Comparison of ENCODE assay signal across 8 cellular contexts in the genomic region with DNA sequence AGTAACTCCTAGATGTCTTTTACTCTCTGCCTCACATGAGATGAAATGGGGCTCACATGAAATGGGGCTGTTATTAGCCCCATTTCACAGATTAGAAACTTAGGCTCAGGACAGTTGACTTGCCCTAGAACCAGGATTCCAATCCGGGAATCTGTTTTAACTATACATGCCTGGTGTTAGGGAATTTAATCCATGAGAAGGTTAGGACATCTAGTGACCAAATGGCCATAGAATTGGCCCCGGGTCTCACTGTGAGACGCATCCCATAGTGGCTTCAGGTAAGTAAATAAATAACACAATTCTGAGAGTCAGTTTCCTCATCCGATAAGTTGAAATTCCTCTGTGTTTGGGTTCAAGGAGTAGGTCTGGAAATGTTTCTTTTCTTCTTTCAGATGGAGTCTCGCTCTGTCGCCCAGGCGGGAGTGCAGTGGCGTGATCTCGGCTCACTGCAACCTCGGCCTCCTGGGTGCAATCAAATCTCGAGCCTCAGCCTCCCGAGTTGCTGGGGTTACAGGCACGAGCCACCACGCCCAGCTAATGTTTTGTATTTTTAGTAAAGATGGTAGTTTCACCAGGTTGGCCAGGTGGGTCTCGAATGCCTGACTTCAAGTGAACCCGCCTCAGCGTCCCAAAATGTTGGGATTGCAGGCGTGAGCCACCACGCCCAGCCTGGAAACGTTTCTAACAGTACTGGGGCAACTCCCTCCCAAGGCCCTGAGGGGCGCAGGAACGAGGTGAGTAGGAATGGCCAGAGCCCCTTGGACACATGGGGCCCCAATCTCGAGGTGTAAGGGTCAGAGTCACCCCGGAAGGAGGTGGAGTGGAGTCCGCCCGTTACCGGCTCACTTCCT. TPM values are rescaled to one million over a fixed set of nuclear protein-coding genes. Genes with fewer than 3 reads are reported as not detected.
DNase-seq lines count a peak whose midpoint lies in the region; ATAC-seq and TF ChIP-seq lines count a peak whose summit lies in the region.

No MANE protein-coding gene starts in this region.

- no peak for TF ChIP-seq CTCF in HEK293 (tag by site-specific recombination; IDR thresholded peaks at IDR 0.05)
- TF ChIP-seq CTCF in left ventricle myocardium inferior (IDR thresholded peaks at IDR 0.05; ENCODE audit: borderline replicate concordance), result no peak

- peaks cover 39% of the 10 kb centered on the region for H3K4me1 Mint-ChIP-seq in activated T-cell treated with anti-CD3 and anti-CD28 coated beads, Interleukin-2, amount 50 U/mL, for 24 hours (ENCODE audit: low read depth)

- H3K4me1 ChIP-seq in HEK293 (ENCODE audit: control insufficient read depth, insufficient read depth, low read length) (peaks cover 11% of the 10 kb centered on the region), left ventricle myocardium inferior (peaks cover 38% of the 10 kb centered on the region), skeletal muscle satellite cell (ENCODE audit: control insufficient read depth, insufficient read depth, low read length) (peaks cover 32% of the 10 kb centered on the region)

- H3K4me2 ChIP-seq in skeletal muscle satellite cell (ENCODE audit: low read length), result peak overlapping the region; percentile 92

- H3K4me3 ChIP-seq in HEK293 (ENCODE audit: low read depth, low read length), result peak overlapping the region; percentile 61
- H3K4me3 ChIP-seq in left ventricle myocardium inferior, result peak overlapping the region; percentile 95
- peak overlapping the region; percentile 88 for H3K4me3 ChIP-seq in skeletal muscle satellite cell (ENCODE audit: low read length)

- intact Hi-C loops in left ventricle myocardium inferior (cut with micrococcal nuclease), result no loop called here

- H3K27ac ChIP-seq in HEK293 (ENCODE audit: extremely low read depth, low read depth, low read length) (peak overlapping the region; percentile 98), left ventricle myocardium inferior (replicated peaks) (peak overlapping the region; percentile 99)

- H3K27ac Mint-ChIP-seq in activated T-cell treated with anti-CD3 and anti-CD28 coated beads, Interleukin-2, amount 50 U/mL, for 24 hours, result peak overlapping the region; percentile 100

- H3K36me3 Mint-ChIP-seq in activated T-cell treated with anti-CD3 and anti-CD28 coated beads, Interleukin-2, amount 50 U/mL, for 24 hours (ENCODE audit: low read depth), result peaks cover 41% of the 10 kb centered on the region

- POLR2A ChIA-PET in HEK293 (lab: Yijun Ruan, JAX), result interaction anchor here (0.7 kb wide), 2 partner anchors 16 to 179 kb away, joined by 3 to 6 read pairs; no protein-coding TSS in a partner anchor

- H3K27me3 Mint-ChIP-seq in activated T-cell treated with anti-CD3 and anti-CD28 coated beads, Interleukin-2, amount 50 U/mL, for 24 hours, result no peaks in the 10 kb centered on the region

- peaks cover 19 to 22% of the 10 kb centered on the region in 2 experiments for H3K36me3 ChIP-seq in HEK293 (ENCODE audit: control insufficient read depth in 2 of 2, insufficient read depth in 1 of 2, low read length in 2 of 2)
- H3K36me3 ChIP-seq in left ventricle myocardium inferior, result peaks cover 14% of the 10 kb centered on the region
- peaks cover 14% of the 10 kb centered on the region for H3K36me3 ChIP-seq in skeletal muscle satellite cell (ENCODE audit: insufficient read depth, low read length)

- no peak for ATAC-seq in GM21528 (IDR thresholded peaks at IDR 0.05; ENCODE audit: low FRiP score, unreplicated experiment)
- ATAC-seq in GM19328 (IDR thresholded peaks at IDR 0.05; ENCODE audit: unreplicated experiment), result no peak

- H3K9me3 ChIP-seq in HEK293 (ENCODE audit: control insufficient read depth, insufficient read depth, low read depth, low read length) (no peaks in the 10 kb centered on the region), left ventricle myocardium inferior (replicated peaks) (no peaks in the 10 kb centered on the region), skeletal muscle satellite cell (replicated peaks; ENCODE audit: low read length) (no peaks in the 10 kb centered on the region)

- peak; percentile 42 for DNase-seq in AG08396 (ENCODE audit: low spot score)
- peak; percentile 61 for DNase-seq in activated T-cell treated with anti-CD3 and anti-CD28 coated beads, Interleukin-2, amount 50 U/mL, for 24 hours
- no peak for DNase-seq in left ventricle myocardium inferior
- no peak for DNase-seq in NCI-H2081 (lab: John Stamatoyannopoulos, UW)

- peak overlapping the region; percentile 100 for H3K4me3 Mint-ChIP-seq in activated T-cell treated with anti-CD3 and anti-CD28 coated beads, Interleukin-2, amount 50 U/mL, for 24 hours

- CTCF ChIA-PET in HEK293 (lab: Yijun Ruan, JAX), result no interaction called here

- H3K9ac ChIP-seq in skeletal muscle satellite cell (ENCODE audit: low read depth, low read length), result peak overlapping the region; percentile 92

- no peaks in the 10 kb centered on the region for H3K9me3 Mint-ChIP-seq in activated T-cell treated with anti-CD3 and anti-CD28 coated beads, Interleukin-2, amount 50 U/mL, for 24 hours

- H3K27me3 ChIP-seq in left ventricle myocardium inferior (ENCODE audit: low read depth) (peaks cover 5% of the 10 kb centered on the region), skeletal muscle satellite cell (ENCODE audit: control insufficient read depth, insufficient read depth, low read length) (peaks cover 10% of the 10 kb centered on the region)

TF ChIP-seq in HEK293, 187 proteins besides CTCF, POLR2A, EP300 and RAD21 (continues in another document):
- TF ChIP-seq ZNF274 (IDR thresholded peaks at IDR 0.05; ENCODE audit: low read length) (no peak), ZNF274 (tag by site-specific recombination; IDR thresholded peaks at IDR 0.05; ENCODE audit: borderline replicate concordance) (peak; percentile 51; the same call in 1 of the 2 replicates), KLF1 (tag by site-specific recombination; IDR thresholded peaks at IDR 0.05) (peak; percentile 82), KLF7 (tag by site-specific recombination; IDR thresholded peaks at IDR 0.05; ENCODE audit: borderline replicate concordance) (peak; percentile 61; the same call in 1 of the 2 replicates), ZBTB17 (tag by site-specific recombination; IDR thresholded peaks at IDR 0.05) (peak; percentile 74)
- TF ChIP-seq, protein P1, sequence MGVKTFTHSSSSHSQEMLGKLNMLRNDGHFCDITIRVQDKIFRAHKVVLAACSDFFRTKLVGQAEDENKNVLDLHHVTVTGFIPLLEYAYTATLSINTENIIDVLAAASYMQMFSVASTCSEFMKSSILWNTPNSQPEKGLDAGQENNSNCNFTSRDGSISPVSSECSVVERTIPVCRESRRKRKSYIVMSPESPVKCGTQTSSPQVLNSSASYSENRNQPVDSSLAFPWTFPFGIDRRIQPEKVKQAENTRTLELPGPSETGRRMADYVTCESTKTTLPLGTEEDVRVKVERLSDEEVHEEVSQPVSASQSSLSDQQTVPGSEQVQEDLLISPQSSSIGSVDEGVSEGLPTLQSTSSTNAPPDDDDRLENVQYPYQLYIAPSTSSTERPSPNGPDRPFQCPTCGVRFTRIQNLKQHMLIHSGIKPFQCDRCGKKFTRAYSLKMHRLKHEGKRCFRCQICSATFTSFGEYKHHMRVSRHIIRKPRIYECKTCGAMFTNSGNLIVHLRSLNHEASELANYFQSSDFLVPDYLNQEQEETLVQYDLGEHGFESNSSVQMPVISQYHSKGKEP (tag by site-specific recombination; IDR thresholded peaks at IDR 0.05), result no peak
- TF ChIP-seq, protein P2, sequence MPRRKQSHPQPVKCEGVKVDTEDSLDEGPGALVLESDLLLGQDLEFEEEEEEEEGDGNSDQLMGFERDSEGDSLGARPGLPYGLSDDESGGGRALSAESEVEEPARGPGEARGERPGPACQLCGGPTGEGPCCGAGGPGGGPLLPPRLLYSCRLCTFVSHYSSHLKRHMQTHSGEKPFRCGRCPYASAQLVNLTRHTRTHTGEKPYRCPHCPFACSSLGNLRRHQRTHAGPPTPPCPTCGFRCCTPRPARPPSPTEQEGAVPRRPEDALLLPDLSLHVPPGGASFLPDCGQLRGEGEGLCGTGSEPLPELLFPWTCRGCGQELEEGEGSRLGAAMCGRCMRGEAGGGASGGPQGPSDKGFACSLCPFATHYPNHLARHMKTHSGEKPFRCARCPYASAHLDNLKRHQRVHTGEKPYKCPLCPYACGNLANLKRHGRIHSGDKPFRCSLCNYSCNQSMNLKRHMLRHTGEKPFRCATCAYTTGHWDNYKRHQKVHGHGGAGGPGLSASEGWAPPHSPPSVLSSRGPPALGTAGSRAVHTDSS (tag by site-specific recombination; IDR thresholded peaks at IDR 0.05), result no peak; the same call in 1 of the 2 replicates
- TF ChIP-seq, protein P3, sequence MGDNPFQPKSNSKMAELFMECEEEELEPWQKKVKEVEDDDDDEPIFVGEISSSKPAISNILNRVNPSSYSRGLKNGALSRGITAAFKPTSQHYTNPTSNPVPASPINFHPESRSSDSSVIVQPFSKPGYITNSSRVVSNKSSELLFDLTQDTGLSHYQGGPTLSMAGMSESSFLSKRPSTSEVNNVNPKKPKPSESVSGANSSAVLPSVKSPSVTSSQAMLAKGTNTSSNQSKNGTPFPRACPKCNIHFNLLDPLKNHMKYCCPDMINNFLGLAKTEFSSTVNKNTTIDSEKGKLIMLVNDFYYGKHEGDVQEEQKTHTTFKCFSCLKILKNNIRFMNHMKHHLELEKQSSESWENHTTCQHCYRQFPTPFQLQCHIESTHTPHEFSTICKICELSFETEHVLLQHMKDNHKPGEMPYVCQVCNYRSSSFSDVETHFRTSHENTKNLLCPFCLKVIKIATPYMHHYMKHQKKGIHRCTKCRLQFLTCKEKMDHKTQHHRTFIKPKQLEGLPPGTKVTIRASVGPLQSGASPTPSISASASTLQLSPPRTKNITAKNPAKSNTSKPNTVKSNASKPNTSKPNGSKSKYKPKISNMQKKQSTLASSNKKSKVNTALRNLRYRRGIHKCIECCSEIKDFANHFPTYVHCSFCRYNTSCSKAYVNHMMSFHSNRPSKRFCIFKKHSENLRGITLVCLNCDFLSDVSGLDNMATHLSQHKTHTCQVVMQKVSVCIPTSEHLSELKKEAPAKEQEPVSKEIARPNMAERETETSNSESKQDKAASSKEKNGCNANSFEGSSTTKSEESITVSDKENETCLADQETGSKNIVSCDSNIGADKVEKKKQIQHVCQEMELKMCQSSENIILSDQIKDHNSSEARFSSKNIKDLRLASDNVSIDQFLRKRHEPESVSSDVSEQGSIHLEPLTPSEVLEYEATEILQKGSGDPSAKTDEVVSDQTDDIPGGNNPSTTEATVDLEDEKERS (tag by site-specific recombination; IDR thresholded peaks at IDR 0.05), result no peak

RNA-seq across cellular contexts. Expression of a gene that starts 1.2 kb away (rescaled TPM):
- total RNA-seq in left ventricle myocardium inferior, result 7.1 TPM
- total RNA-seq in skeletal muscle satellite cell (2012; rRNA removed), result 16.7 and 19.9 TPM in 2 replicates

RNA-seq across cellular contexts. Expression of a gene that starts 4.7 kb away (rescaled TPM):
- total RNA-seq in left ventricle myocardium inferior, result 2.1 TPM
- under 0.01 TPM in 2 replicates for total RNA-seq in skeletal muscle satellite cell (2012; rRNA removed)

RNA-seq across cellular contexts. Expression of a gene that starts 57.5 kb away (rescaled TPM):
- 1.2 TPM for total RNA-seq in left ventricle myocardium inferior
- total RNA-seq in skeletal muscle satellite cell (2012; rRNA removed), result under 0.01 and 0.51 TPM in 2 replicates

Comparison
In these comparisons a context has a peak if more than half of its experiments do, and no peak if none do; other contexts are left out.
1. DNase-seq: peak in AG08396 (single experiment) and activated T-cell treated with anti-CD3 and anti-CD28 coated beads, Interleukin-2, amount 50 U/mL, for 24 hours (single experiment); none in left ventricle myocardium inferior (single experiment) and NCI-H2081 (0 of 2).
2. Peak in every context shown above with its lines, with median percentiles within 50 percentile points of each other: H3K4me3 ChIP-seq.